In the genomic region with DNA sequence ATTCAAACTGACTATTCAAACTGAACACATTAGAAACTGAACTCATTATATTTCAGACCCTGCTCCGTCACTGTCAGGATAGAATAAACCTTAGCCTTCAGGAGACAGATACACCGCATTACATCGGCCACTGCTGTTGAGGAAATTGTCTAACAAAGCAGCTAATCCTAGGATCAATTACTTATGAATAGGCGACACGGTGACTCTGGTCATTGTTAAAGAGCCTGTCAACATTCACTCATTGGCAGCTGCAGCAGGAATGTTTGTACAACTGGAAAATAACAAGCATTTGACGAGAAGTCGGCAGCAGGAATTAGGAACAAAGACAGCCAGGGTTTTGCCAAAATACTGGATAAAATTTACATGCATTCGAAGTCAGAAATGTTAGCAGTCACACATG, we compare ENCODE assay signal across 22 cellular contexts.
DNase-seq lines count a peak whose midpoint lies in the region; ATAC-seq and TF ChIP-seq lines count a peak whose summit lies in the region.
"Had no signal": no experiment of that assay in that cellular context is flagged by ENCODE, and none has a peak within 500 bp of the region (broad histone marks: within the 10 kb centered on the region; RNA-seq: fewer than 3 reads in every experiment).

No MANE protein-coding gene starts in this region.

- ATAC-seq in WTC11 (peak; percentile 62), HG03439 (IDR thresholded peaks at IDR 0.05; ENCODE audit: unreplicated experiment) (no peak)
- ATAC-seq in activated T-cell treated with anti-CD3 and anti-CD28 coated beads, Interleukin-2, amount 50 U/mL, for 72 hours (replicated peaks in 1 of 2) = no peak
- ATAC-seq: activated CD8-positive, alpha-beta T cell treated with anti-CD3 and anti-CD28 coated beads for 36 hours; activated naive CD4-positive, alpha-beta T cell treated with anti-CD3 and anti-CD28 coated beads, Interleukin-2, amount 50 U/mL, for 72 hours; activated T-cell treated with anti-CD3 and anti-CD28 coated beads, Interleukin-2, amount 50 U/mL, for 4 hours; GM12878; natural killer cell treated with Interleukin-12 subunit alpha and Interleukin-12 subunit beta and Interleukin-15 and Interleukin-18, amount 100 ng/mL, for 72 hours had no signal

- peaks cover 14% of the 10 kb centered on the region for H3K4me1 Mint-ChIP-seq in WTC11
- no peaks in the 10 kb centered on the region for H3K4me1 Mint-ChIP-seq in activated T-cell treated with anti-CD3 and anti-CD28 coated beads, Interleukin-2, amount 50 U/mL, for 72 hours (ENCODE audit: low read depth)
- H3K4me1 Mint-ChIP-seq: B cell had no signal

- H2BK5ac ChIP-seq in trophoblast cell (ENCODE audit: low read depth, low read length, poor library complexity) = no peak overlapping the region

- no peak overlapping the region for H4K91ac ChIP-seq in trophoblast cell (ENCODE audit: low read depth, low read length)

- H3K27me3 ChIP-seq in trophoblast cell (ENCODE audit: insufficient read depth, low read length) = no peaks in the 10 kb centered on the region

- H3K27ac ChIP-seq in trophoblast cell (ENCODE audit: low read depth, low read length) = no peak overlapping the region
- H3K27ac ChIP-seq: 22Rv1, prostate gland had no signal

- CTCF ChIA-PET in WTC11 (lab: Charles Lee) = no interaction called here

- no peak overlapping the region for H3K4ac ChIP-seq in trophoblast cell (ENCODE audit: low read depth, low read length)

- H3K9me3 Mint-ChIP-seq in WTC11 = no peaks in the 10 kb centered on the region
- peaks cover 0 to 2% of the 10 kb centered on the region in 2 donors for H3K9me3 Mint-ChIP-seq in activated T-cell treated with anti-CD3 and anti-CD28 coated beads, Interleukin-2, amount 50 U/mL, for 72 hours
- H3K9me3 Mint-ChIP-seq: activated CD8-positive, alpha-beta T cell treated with anti-CD3 and anti-CD28 coated beads for 36 hours; activated naive CD4-positive, alpha-beta T cell treated with anti-CD3 and anti-CD28 coated beads, Interleukin-2, amount 50 U/mL, for 72 hours; natural killer cell treated with Interleukin-12 subunit alpha and Interleukin-12 subunit beta and Interleukin-15 and Interleukin-18, amount 100 ng/mL, for 72 hours had no signal

- H3K79me2 ChIP-seq in trophoblast cell (ENCODE audit: control insufficient read depth, insufficient read depth, low read length, poor library complexity) = no peaks in the 10 kb centered on the region

- H3K9ac ChIP-seq in trophoblast cell (ENCODE audit: low read length) = no peak overlapping the region

- no peak overlapping the region for H3K4me3 Mint-ChIP-seq in WTC11
- no peak overlapping the region for H3K4me3 Mint-ChIP-seq in activated T-cell treated with anti-CD3 and anti-CD28 coated beads, Interleukin-2, amount 50 U/mL, for 72 hours
- H3K4me3 Mint-ChIP-seq: activated CD8-positive, alpha-beta T cell treated with anti-CD3 and anti-CD28 coated beads for 36 hours; activated T-cell treated with anti-CD3 and anti-CD28 coated beads, Interleukin-2, amount 50 U/mL, for 4 hours; B cell; natural killer cell treated with Interleukin-12 subunit alpha and Interleukin-12 subunit beta and Interleukin-15 and Interleukin-18, amount 100 ng/mL, for 72 hours had no signal

- no peak overlapping the region for H3K18ac ChIP-seq in trophoblast cell (ENCODE audit: low read length)

- H3K4me3 ChIP-seq in trophoblast cell (ENCODE audit: low read depth, low read length) = no peak overlapping the region
- H3K4me3 ChIP-seq: GM12878, prostate gland, smooth muscle cell had no signal

- H4K8ac ChIP-seq in trophoblast cell (ENCODE audit: low read depth, low read length) = no peak overlapping the region

- no peak overlapping the region for H2BK120ac ChIP-seq in trophoblast cell (ENCODE audit: insufficient read depth, low read length, poor library complexity)

- H2BK12ac ChIP-seq in trophoblast cell (ENCODE audit: low read length) = no peak overlapping the region

- H3K79me1 ChIP-seq in trophoblast cell (ENCODE audit: low read length) = no peaks in the 10 kb centered on the region

- no peak for TF ChIP-seq CTCF in WTC11 (IDR thresholded peaks at IDR 0.05)

- no peaks in the 10 kb centered on the region for H3K36me3 Mint-ChIP-seq in WTC11
- no peaks in the 10 kb centered on the region for H3K36me3 Mint-ChIP-seq in activated T-cell treated with anti-CD3 and anti-CD28 coated beads, Interleukin-2, amount 50 U/mL, for 72 hours (ENCODE audit: insufficient read depth in 2 of 2)
- H3K36me3 Mint-ChIP-seq: activated naive CD4-positive, alpha-beta T cell treated with anti-CD3 and anti-CD28 coated beads, Interleukin-2, amount 50 U/mL, for 72 hours; natural killer cell treated with Interleukin-12 subunit alpha and Interleukin-12 subunit beta and Interleukin-15 and Interleukin-18, amount 100 ng/mL, for 72 hours had no signal

- no CpG with 5 or more reads among the region's 8 CpGs for WGBS in trophoblast cell (ENCODE audit: extremely low coverage, insufficient coverage, insufficient read length)

- no peak overlapping the region for H3K27ac Mint-ChIP-seq in WTC11
- no peak overlapping the region for H3K27ac Mint-ChIP-seq in activated T-cell treated with anti-CD3 and anti-CD28 coated beads, Interleukin-2, amount 50 U/mL, for 72 hours
- H3K27ac Mint-ChIP-seq: activated CD8-positive, alpha-beta T cell treated with anti-CD3 and anti-CD28 coated beads for 36 hours; activated naive CD4-positive, alpha-beta T cell treated with anti-CD3 and anti-CD28 coated beads, Interleukin-2, amount 50 U/mL, for 72 hours; B cell; natural killer cell treated with Interleukin-12 subunit alpha and Interleukin-12 subunit beta and Interleukin-15 and Interleukin-18, amount 100 ng/mL, for 72 hours had no signal

- POLR2A ChIA-PET in WTC11 (lab: Charles Lee) = interaction anchor here (0.7 kb wide), 1 partner anchor 481 kb away, joined by 3 read pairs; no protein-coding TSS in a partner anchor

- H4K12ac ChIP-seq in trophoblast cell (ENCODE audit: low read depth, low read length) = no peak overlapping the region

- no peaks in the 10 kb centered on the region for H3K9me3 ChIP-seq in trophoblast cell (ENCODE audit: insufficient read depth, low read depth, low read length)
- H3K9me3 ChIP-seq: prostate gland had no signal

- no peak overlapping the region for H3K23ac ChIP-seq in trophoblast cell (ENCODE audit: low read length)

- H3K27me3 Mint-ChIP-seq in WTC11 (ENCODE audit: low read depth) = no peaks in the 10 kb centered on the region; the same call in 1 of the 2 replicates
- no peaks in the 10 kb centered on the region for H3K27me3 Mint-ChIP-seq in activated T-cell treated with anti-CD3 and anti-CD28 coated beads, Interleukin-2, amount 50 U/mL, for 72 hours (ENCODE audit: low read depth)
- H3K27me3 Mint-ChIP-seq: activated CD8-positive, alpha-beta T cell treated with anti-CD3 and anti-CD28 coated beads for 36 hours; B cell had no signal

- no peak overlapping the region for H2AFZ ChIP-seq in trophoblast cell (ENCODE audit: insufficient read depth, low read length, poor library complexity)

- DNase-seq in NCI-H1092 treated with DMSO at 0.1 percent for 48 hours (lab: John Stamatoyannopoulos, UW) = peak; percentile 0
- DNase-seq in NCI-H1092 (lab: John Stamatoyannopoulos, UW) = no peak
- peak; percentile 25 for DNase-seq in NCI-H2227 (lab: John Stamatoyannopoulos, UW; ENCODE audit: unreplicated experiment)
- DNase-seq in WTC11 (ENCODE audit: low spot score) = no peak
- DNase-seq in trophoblast cell = no peak
- DNase-seq in activated CD4-positive, alpha-beta T cell treated with anti-CD3 and anti-CD28 coated beads for 1 hour = no peak
- no peak for DNase-seq in activated T-cell treated with anti-CD3 and anti-CD28 coated beads, Interleukin-2, amount 50 U/mL, for 72 hours
- DNase-seq: activated CD8-positive, alpha-beta T cell treated with anti-CD3 and anti-CD28 coated beads for 36 hours; activated T-cell treated with anti-CD3 and anti-CD28 coated beads, Interleukin-2, amount 50 U/mL, for 4 hours; GF-D8; Kasumi-1; mesenchymal stem cell; NCI-H187; T-helper 1 cell had no signal

- no peak overlapping the region for H2AK5ac ChIP-seq in trophoblast cell (ENCODE audit: low read length)

- no peaks in the 10 kb centered on the region for H3K4me1 ChIP-seq in trophoblast cell (ENCODE audit: control insufficient read depth in 1 of 2, insufficient read depth in 2 of 2, low read length in 2 of 2)
- H3K4me1 ChIP-seq: prostate gland had no signal

- no peaks in the 10 kb centered on the region for H3K36me3 ChIP-seq in trophoblast cell (ENCODE audit: control insufficient read depth in 1 of 2, insufficient read depth in 2 of 2, low read length in 2 of 2)
- H3K36me3 ChIP-seq: prostate gland had no signal

- H3K14ac ChIP-seq in trophoblast cell (ENCODE audit: low read length) = no peak overlapping the region

- peak overlapping the region; percentile 50 for H3K4me2 ChIP-seq in trophoblast cell (ENCODE audit: low read length)
- H3K4me2 ChIP-seq: smooth muscle cell had no signal

TF ChIP-seq in WTC11, 78 proteins besides CTCF, POLR2A, EP300 and RAD21 (continues in another document):
- TF ChIP-seq, protein P1, sequence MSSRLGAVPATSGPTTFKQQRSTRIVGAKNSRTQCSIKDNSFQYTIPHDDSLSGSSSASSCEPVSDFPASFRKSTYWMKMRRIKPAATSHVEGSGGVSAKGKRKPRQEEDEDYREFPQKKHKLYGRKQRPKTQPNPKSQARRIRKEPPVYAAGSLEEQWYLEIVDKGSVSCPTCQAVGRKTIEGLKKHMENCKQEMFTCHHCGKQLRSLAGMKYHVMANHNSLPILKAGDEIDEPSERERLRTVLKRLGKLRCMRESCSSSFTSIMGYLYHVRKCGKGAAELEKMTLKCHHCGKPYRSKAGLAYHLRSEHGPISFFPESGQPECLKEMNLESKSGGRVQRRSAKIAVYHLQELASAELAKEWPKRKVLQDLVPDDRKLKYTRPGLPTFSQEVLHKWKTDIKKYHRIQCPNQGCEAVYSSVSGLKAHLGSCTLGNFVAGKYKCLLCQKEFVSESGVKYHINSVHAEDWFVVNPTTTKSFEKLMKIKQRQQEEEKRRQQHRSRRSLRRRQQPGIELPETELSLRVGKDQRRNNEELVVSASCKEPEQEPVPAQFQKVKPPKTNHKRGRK (CRISPR knock-in tag; IDR thresholded peaks at IDR 0.05; ENCODE audit: borderline replicate concordance) = no peak
- TF ChIP-seq, protein P2, sequence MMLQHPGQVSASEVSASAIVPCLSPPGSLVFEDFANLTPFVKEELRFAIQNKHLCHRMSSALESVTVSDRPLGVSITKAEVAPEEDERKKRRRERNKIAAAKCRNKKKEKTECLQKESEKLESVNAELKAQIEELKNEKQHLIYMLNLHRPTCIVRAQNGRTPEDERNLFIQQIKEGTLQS (CRISPR knock-in tag; conservative IDR thresholded peaks at IDR 0.05) = no peak
- TF ChIP-seq RELA (CRISPR knock-in tag; IDR thresholded peaks at IDR 0.05; ENCODE audit: borderline replicate concordance) = no peak
- no peak for TF ChIP-seq ELF4 (CRISPR knock-in tag; IDR thresholded peaks at IDR 0.05; ENCODE audit: low read depth)
- no peak for TF ChIP-seq NFE2L1 (CRISPR knock-in tag; IDR thresholded peaks at IDR 0.05)
- no peak for TF ChIP-seq FOXP1 (CRISPR knock-in tag; IDR thresholded peaks at IDR 0.05; ENCODE audit: borderline replicate concordance)
- TF ChIP-seq TCF7 (CRISPR knock-in tag; IDR thresholded peaks at IDR 0.05; ENCODE audit: low read depth) = no peak
- no peak for TF ChIP-seq NFATC4 (CRISPR knock-in tag; IDR thresholded peaks at IDR 0.05)
- no peak for TF ChIP-seq ZNF121 (CRISPR knock-in tag; IDR thresholded peaks at IDR 0.05)
- no peak for TF ChIP-seq ZNF232 (CRISPR knock-in tag; IDR thresholded peaks at IDR 0.05)

Comparison
In these comparisons a context has a peak if more than half of its experiments do, and no peak if none do; other contexts are left out.
1. DNase-seq: peak in NCI-H1092 treated with DMSO at 0.1 percent for 48 hours (single experiment) and NCI-H2227 (single experiment); none in NCI-H1092 (single experiment), WTC11 (single experiment), trophoblast cell (0 of 2), activated CD4-positive, alpha-beta T cell treated with anti-CD3 and anti-CD28 coated beads for 1 hour (single experiment) and activated T-cell treated with anti-CD3 and anti-CD28 coated beads, Interleukin-2, amount 50 U/mL, for 72 hours (0 of 2).